In genomic region chr5:19274578-19274977, GRCh38 we compare ENCODE assay signal across 7 cellular contexts.
"Had no signal": no experiment of that assay in that cellular context is flagged by ENCODE, and none has a peak within 500 bp of the region (broad histone marks: within the 10 kb centered on the region; RNA-seq: fewer than 3 reads in every experiment).

No MANE protein-coding gene starts in this region.

- ATAC-seq: K562 had no signal

- DNase-seq: IMR-90, KBM-7, KG1 had no signal

- H3K4me2 ChIP-seq: KMS-11 had no signal

- H3K9ac ChIP-seq: KMS-11 had no signal

- H3K4me3 ChIP-seq: K562 had no signal

- H3K27ac ChIP-seq: HL-60, KMS-11 had no signal

- FAIRE-seq: HTR-8/SVneo, K562 had no signal
